8 cellular contexts compared by ENCODE assay signal in genomic region chr17:82241926-82242697, GRCh38. TPM values are rescaled to one million over a fixed set of nuclear protein-coding genes. Genes with fewer than 3 reads are reported as not detected.
A peak's percentile ranks its signal among the peaks of the same experiment; 100 is the strongest.
DNase-seq lines count a peak whose midpoint lies in the region; ATAC-seq and TF ChIP-seq lines count a peak whose summit lies in the region.

No MANE protein-coding gene starts in this region.

- H3K27me3 Mint-ChIP-seq in chondrocyte (ENCODE audit: low read depth), result no peaks in the 10 kb centered on the region
- no peaks in the 10 kb centered on the region for H3K27me3 Mint-ChIP-seq in naive thymus-derived CD4-positive, alpha-beta T cell

- H3K9me3 ChIP-seq in naive thymus-derived CD4-positive, alpha-beta T cell (ENCODE audit: control insufficient read depth in 2 of 3, low read length in 3 of 3), result no peaks in the 10 kb centered on the region

- H3K9me3 Mint-ChIP-seq in chondrocyte (ENCODE audit: low read depth), result no peaks in the 10 kb centered on the region
- H3K9me3 Mint-ChIP-seq in naive thymus-derived CD4-positive, alpha-beta T cell, result peaks cover 0 to 1% (median 0%) of the 10 kb centered on the region in 11 donors

- DNase-seq in HL-60 (ENCODE audit: low read depth in 1 of 2, low spot score in 1 of 2) (peak; percentile 43 to 57), chondrocyte (ENCODE audit: low spot score) (no peak), OCI-M2 (lab: John Stamatoyannopoulos, UW; ENCODE audit: unreplicated experiment) (no peak), NCI-H446 (lab: John Stamatoyannopoulos, UW) (no peak)
- DNase-seq in naive thymus-derived CD4-positive, alpha-beta T cell, result no peak
- no peak for DNase-seq in effector CD8-positive, alpha-beta T cell (lab: John Stamatoyannopoulos, UW)

- intact Hi-C loops in naive thymus-derived CD4-positive, alpha-beta T cell (cut with micrococcal nuclease), result no loop called here

- peaks cover 24% of the 10 kb centered on the region for H3K36me3 Mint-ChIP-seq in chondrocyte (ENCODE audit: low read depth)
- H3K36me3 Mint-ChIP-seq in naive thymus-derived CD4-positive, alpha-beta T cell, result peaks cover 9 to 20% (median 11%) of the 10 kb centered on the region in 5 donors

- H3K4me1 ChIP-seq in naive thymus-derived CD4-positive, alpha-beta T cell (ENCODE audit: control insufficient read depth in 2 of 2, insufficient read depth in 2 of 2, low read length in 2 of 2), result peaks cover 7 to 35% of the 10 kb centered on the region in 2 donors

- H3K4me3 ChIP-seq in HL-60 (replicated peaks; ENCODE audit: insufficient read depth, low read length), result no peak overlapping the region
- H3K4me3 ChIP-seq in naive thymus-derived CD4-positive, alpha-beta T cell (ENCODE audit: low read length), result no peak overlapping the region

- CTCF ChIA-PET in naive thymus-derived CD4-positive, alpha-beta T cell (lab: Charles Lee), result interaction anchor here (1.9 kb wide), 1 partner anchor 36 kb away, joined by 5 read pairs; no protein-coding TSS in a partner anchor

- peaks cover 76% of the 10 kb centered on the region for H3K4me1 Mint-ChIP-seq in chondrocyte (ENCODE audit: low read depth)
- H3K4me1 Mint-ChIP-seq in naive thymus-derived CD4-positive, alpha-beta T cell, result peaks cover 13 to 62% (median 47%) of the 10 kb centered on the region in 7 donors

- POLR2A ChIA-PET in naive thymus-derived CD4-positive, alpha-beta T cell (lab: Charles Lee), result interaction anchor here (0.5 to 1.9 kb wide), 7 partner anchors 9 to 74 kb away, joined by 3 to 5 read pairs (median 4); no protein-coding TSS in a partner anchor

- no peaks in the 10 kb centered on the region for H3K27me3 ChIP-seq in HL-60 (ENCODE audit: insufficient read depth, poor library complexity, severe bottlenecking)
- no peaks in the 10 kb centered on the region for H3K27me3 ChIP-seq in naive thymus-derived CD4-positive, alpha-beta T cell (ENCODE audit: control insufficient read depth in 2 of 2, insufficient read depth in 2 of 2, low read length in 2 of 2)

- ATAC-seq in naive thymus-derived CD4-positive, alpha-beta T cell, result peak; percentile 0
- ATAC-seq in HG03175 (IDR thresholded peaks at IDR 0.05; ENCODE audit: unreplicated experiment), result no peak

- H3K27ac Mint-ChIP-seq in chondrocyte (ENCODE audit: unreplicated experiment), result peak overlapping the region; percentile 88
- peak overlapping the region; percentile 31 to 75 (median 63) for H3K27ac Mint-ChIP-seq in naive thymus-derived CD4-positive, alpha-beta T cell

- H3K27ac ChIP-seq in 22Rv1, result peak overlapping the region; percentile 43
- H3K27ac ChIP-seq in HL-60 (replicated peaks), result peak overlapping the region; percentile 91
- H3K27ac ChIP-seq in naive thymus-derived CD4-positive, alpha-beta T cell (ENCODE audit: low read depth, low read length), result peak overlapping the region; percentile 7

- no peak for TF ChIP-seq CTCF in 22Rv1 (IDR thresholded peaks at IDR 0.05)
- no peak for TF ChIP-seq CTCF in HL-60 (IDR thresholded peaks at IDR 0.05; ENCODE audit: insufficient read depth, low read length)
- no peak for TF ChIP-seq CTCF in chondrocyte (IDR thresholded peaks at IDR 0.05)

- H3K4me3 Mint-ChIP-seq in chondrocyte (ENCODE audit: unreplicated experiment), result peak overlapping the region; percentile 12
- peak overlapping the region in 2 of 10 donors; percentile 21 to 81 for H3K4me3 Mint-ChIP-seq in naive thymus-derived CD4-positive, alpha-beta T cell

- peaks cover 20 to 55% (median 25%) of the 10 kb centered on the region in 3 experiments for H3K36me3 ChIP-seq in naive thymus-derived CD4-positive, alpha-beta T cell (ENCODE audit: control insufficient read depth in 2 of 3, insufficient read depth in 3 of 3, low read length in 3 of 3)

RNA-seq across cellular contexts. Expression of gene SLC16A3, which starts 13.3 kb away (rescaled TPM):
- 53.3 to 206 TPM (median 189 TPM) in 3 replicates for total RNA-seq in chondrocyte
- 100 to 1,000 TPM in 2 of 5 experiments, 10 to 100 TPM in 3; 14.6 to 264 (median 67.0) TPM for total RNA-seq in naive thymus-derived CD4-positive, alpha-beta T cell
- 1 to 10 TPM; 1.4 to 1.9 TPM for polyA plus RNA-seq in naive thymus-derived CD4-positive, alpha-beta T cell

RNA-seq across cellular contexts. Expression of gene CCDC57, which starts 29.5 kb away (rescaled TPM):
- total RNA-seq in chondrocyte, result 23.5 to 39.8 TPM (median 24.1 TPM) in 3 replicates
- 100 to 1,000 TPM in 2 of 5 experiments, 10 to 100 TPM in 3; 75.7 to 127 (median 95.0) TPM for total RNA-seq in naive thymus-derived CD4-positive, alpha-beta T cell
- polyA plus RNA-seq in naive thymus-derived CD4-positive, alpha-beta T cell, result 10 to 100 TPM; 32.1 to 36.8 TPM

RNA-seq across cellular contexts. Expression of gene CSNK1D, which starts 31.4 kb away (rescaled TPM):
- total RNA-seq in chondrocyte, result 93.0 to 94.5 TPM (median 93.9 TPM) in 3 replicates
- 100 to 1,000 TPM; 144 to 249 (median 176) TPM for total RNA-seq in naive thymus-derived CD4-positive, alpha-beta T cell
- 10 to 100 TPM; 46.1 to 81.3 TPM for polyA plus RNA-seq in naive thymus-derived CD4-positive, alpha-beta T cell

Comparison
In these comparisons a context has a peak if more than half of its experiments do, and no peak if none do; other contexts are left out.
1. H3K27ac ChIP-seq: peak in every context shown above with its lines; median percentile 91 in HL-60; 43 in 22Rv1; 7 in naive thymus-derived CD4-positive, alpha-beta T cell.
2. DNase-seq: peak in HL-60 (2 of 2); none in chondrocyte (single experiment), naive thymus-derived CD4-positive, alpha-beta T cell (0 of 9), OCI-M2 (single experiment), NCI-H446 (0 of 2) and effector CD8-positive, alpha-beta T cell (single experiment).